In the genomic region with DNA sequence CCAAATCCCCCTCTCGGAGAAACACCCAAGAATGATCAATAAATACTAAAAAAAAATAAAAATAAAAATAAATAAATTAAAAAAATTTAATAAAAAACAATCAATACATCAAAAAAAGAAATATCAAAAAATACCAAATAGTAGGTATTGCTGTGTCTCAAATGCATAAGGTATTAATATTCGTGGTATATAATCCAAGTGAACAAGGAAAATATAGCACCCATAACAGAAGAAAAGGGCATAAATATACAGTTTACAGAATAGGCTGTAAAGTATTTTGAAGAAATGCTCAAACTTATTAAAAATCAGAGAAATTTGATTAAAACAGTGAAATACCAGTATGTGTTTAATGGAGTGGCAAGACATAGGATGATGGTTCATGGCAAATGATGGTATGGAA, we compare ENCODE assay signal across 31 cellular contexts. TPM values are rescaled to one million over a fixed set of nuclear protein-coding genes. Genes with fewer than 3 reads are reported as not detected.
"Had no signal": no experiment of that assay in that cellular context is flagged by ENCODE, and none has a peak within 500 bp of the region (broad histone marks: within the 10 kb centered on the region; RNA-seq: fewer than 3 reads in every experiment).

No MANE protein-coding gene starts in this region.

- H3K27ac ChIP-seq: ascending aorta, cardiac muscle cell, VCaP had no signal

- H3K4me1 ChIP-seq: ascending aorta had no signal

- DNase-seq: activated CD4-positive, alpha-beta memory T cell treated with anti-CD3 and anti-CD28 coated beads, Interleukin-2, amount 10 ng/mL, durations not matched to agents 7 days and 5 days; activated CD4-positive, alpha-beta T cell treated with anti-CD3 and anti-CD28 coated beads for 1 hour; activated CD4-positive, alpha-beta T cell treated with anti-CD3 and anti-CD28 coated beads for 36 hours; activated CD4-positive, alpha-beta T cell treated with anti-CD3 and anti-CD28 coated beads for 48 hours; activated CD4-positive, alpha-beta T cell treated with anti-CD3 and anti-CD28 coated beads, Interleukin-2, amount 10 ng/mL, durations not matched to agents 7 days and 5 days; activated CD4-positive, alpha-beta T cell treated with anti-CD3 and anti-CD28 coated beads, Interleukin-2, amount 50 U/mL, for 48 hours; activated CD4-positive, CD25-positive, alpha-beta regulatory T cell; activated CD8-positive, alpha-beta memory T cell treated with anti-CD3 and anti-CD28 coated beads for 24 hours; activated CD8-positive, alpha-beta memory T cell treated with anti-CD3 and anti-CD28 coated beads, Interleukin-2, amount 10 ng/mL, durations not matched to agents 7 days and 5 days; activated CD8-positive, alpha-beta memory T cell treated with anti-CD3 and anti-CD28 coated beads, Interleukin-2, amount 50 U/mL, for 48 hours; activated CD8-positive, alpha-beta T cell treated with anti-CD3 and anti-CD28 coated beads, Interleukin-2, amount 10 ng/mL, durations not matched to agents 7 days and 5 days; activated effector memory CD4-positive, alpha-beta T cell treated with Interleukin-2 at 50 U/mL for 16 hours; activated gamma-delta T cell; activated naive CD4-positive, alpha-beta T cell treated with anti-CD3 and anti-CD28 coated beads, Interleukin-2, amount 10 ng/mL, durations not matched to agents 7 days and 5 days; activated naive CD4-positive, alpha-beta T cell treated with Interleukin-2 at 50 U/mL for 16 hours; activated naive CD8-positive, alpha-beta T cell treated with anti-CD3 and anti-CD28 coated beads, Interleukin-2, amount 10 ng/mL, durations not matched to agents 7 days and 5 days; activated naive CD8-positive, alpha-beta T cell treated with anti-CD3 and anti-CD28 coated beads, Interleukin-2, amount 50 U/mL, for 24 hours; activated T-cell treated with anti-CD3 and anti-CD28 coated beads, Interleukin-2, amount 50 U/mL, for 24 hours; activated T-cell treated with anti-CD3 and anti-CD28 coated beads, Interleukin-2, amount 50 U/mL, for 48 hours; amygdala; anterior cingulate cortex; caudate nucleus; cerebellar nuclear complex; T-helper 1 cell; T1000 had no signal

- H3K36me3 ChIP-seq: ascending aorta, cardiac muscle cell had no signal

- FAIRE-seq: bronchial epithelial cell, TTC549 had no signal

- H3K4me3 ChIP-seq: ascending aorta, cardiac muscle cell had no signal

RNA-seq across cellular contexts. Expression of a gene that starts 54.9 kb away (rescaled TPM):
- total RNA-seq: activated T-helper 2 cell treated with anti-CD3 and anti-CD28 coated beads, Interferon-gamma antibody, Interleukin-2, Interleukin-4, amounts not matched to agents 10 μg/mL and 5 μg/mL and 100 μg/mL, durations not matched to agents 14 hours and 24 hours and 36 hours; ascending aorta had no signal
